9 cellular contexts compared by ENCODE assay signal in the genomic region with DNA sequence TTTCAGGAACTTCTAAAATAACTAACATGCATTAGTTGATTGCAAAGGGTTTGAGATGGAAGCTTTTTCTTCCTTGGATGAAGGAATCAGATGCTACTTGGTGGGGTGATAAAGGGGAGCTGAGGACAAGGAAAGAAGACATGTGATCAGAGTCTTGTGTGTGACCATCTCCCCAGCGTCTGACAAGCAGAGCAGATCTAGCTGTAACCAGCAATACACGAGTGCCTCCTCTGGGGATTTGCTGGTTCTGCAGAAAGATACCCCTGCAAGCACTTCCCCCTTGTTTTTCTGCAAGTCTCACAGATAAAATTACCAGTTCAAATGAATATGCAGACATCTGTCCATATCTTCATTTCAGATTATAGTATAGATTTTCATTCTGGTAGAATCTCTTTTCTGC. TPM values are rescaled to one million over a fixed set of nuclear protein-coding genes. Genes with fewer than 3 reads are reported as not detected.
A peak's percentile ranks its signal among the peaks of the same experiment; 100 is the strongest.
DNase-seq lines count a peak whose midpoint lies in the region; ATAC-seq and TF ChIP-seq lines count a peak whose summit lies in the region.
"Had no signal": no experiment of that assay in that cellular context is flagged by ENCODE, and none has a peak within 500 bp of the region (broad histone marks: within the 10 kb centered on the region; RNA-seq: fewer than 3 reads in every experiment).

No MANE protein-coding gene starts in this region.

- H3K27me3 Mint-ChIP-seq in Calu3 (ENCODE audit: unreplicated experiment), result no peaks in the 10 kb centered on the region

- TF ChIP-seq CTCF in Calu3 (IDR thresholded peaks at IDR 0.05; ENCODE audit: unreplicated experiment), result peak; percentile 60
- TF ChIP-seq CTCF in epithelial cell of proximal tubule (conservative IDR thresholded peaks at IDR 0.05; ENCODE audit: low read depth, low read length), result peak; percentile 55
- peak; percentile 20 for TF ChIP-seq CTCF in upper lobe of right lung (IDR thresholded peaks at IDR 0.05)

- intact Hi-C loops in Calu3 (cut with micrococcal nuclease; ENCODE audit: unreplicated experiment), result loop anchor here (2.0 kb wide), 1 partner anchor 29 kb away; no protein-coding TSS in a partner anchor
- intact Hi-C loops in upper lobe of right lung (cut with DNase I), result no loop called here

- no peak overlapping the region for H3K27ac Mint-ChIP-seq in Calu3 (ENCODE audit: unreplicated experiment)
- H3K27ac Mint-ChIP-seq: activated B cell treated with CpG ODN at 0.5 μM for 24 hours had no signal

- BruUV-seq in Calu3 (replicated peaks; lab: Mats Ljungman, UMichigan), result no TSS peak

- H3K36me3 ChIP-seq in upper lobe of right lung, result no peaks in the 10 kb centered on the region

- DNase-seq in Calu3 (peak; percentile 50), NCI-H774 (lab: John Stamatoyannopoulos, UW) (peak; percentile 71), epithelial cell of proximal tubule (ENCODE audit: low read depth) (peak; percentile 3), upper lobe of right lung (no peak), DMS153 (lab: John Stamatoyannopoulos, UW) (no peak)
- no peak for DNase-seq in activated effector memory CD4-positive, alpha-beta T cell treated with Interleukin-2 at 50 U/mL for 16 hours
- DNase-seq: activated B cell treated with CpG ODN at 0.5 μM for 24 hours had no signal

- no peaks in the 10 kb centered on the region for H3K9me3 ChIP-seq in upper lobe of right lung

- ATAC-seq in HG03520 (IDR thresholded peaks at IDR 0.05; ENCODE audit: unreplicated experiment) (peak; percentile 72), upper lobe of right lung (no peak), HG03521 (IDR thresholded peaks at IDR 0.05; ENCODE audit: unreplicated experiment) (no peak)

- no peaks in the 10 kb centered on the region for H3K4me1 ChIP-seq in upper lobe of right lung

- no peak overlapping the region for H3K27ac ChIP-seq in upper lobe of right lung

- peaks cover 4% of the 10 kb centered on the region for H3K9me3 Mint-ChIP-seq in Calu3 (ENCODE audit: low read depth, unreplicated experiment)
- H3K9me3 Mint-ChIP-seq: activated B cell treated with CpG ODN at 0.5 μM for 24 hours had no signal

- H3K4me3 Mint-ChIP-seq in Calu3 (ENCODE audit: low read depth, unreplicated experiment), result no peak overlapping the region
- H3K4me3 Mint-ChIP-seq: activated B cell treated with CpG ODN at 0.5 μM for 24 hours had no signal

- peaks cover 29% of the 10 kb centered on the region for H3K27me3 ChIP-seq in upper lobe of right lung

- peaks cover 18% of the 10 kb centered on the region for H3K4me1 Mint-ChIP-seq in Calu3 (ENCODE audit: low read depth, unreplicated experiment)
- H3K4me1 Mint-ChIP-seq: activated B cell treated with CpG ODN at 0.5 μM for 24 hours had no signal

- H3K4me3 ChIP-seq in epithelial cell of proximal tubule (ENCODE audit: low read depth, low read length) (no peak overlapping the region), upper lobe of right lung (no peak overlapping the region)

- CTCF ChIA-PET in Calu3 (lab: Charles Lee), result interaction anchor here (1.7 kb wide), 1 partner anchor 28 kb away, joined by 6 read pairs; no protein-coding TSS in a partner anchor

- no peaks in the 10 kb centered on the region for H3K36me3 Mint-ChIP-seq in Calu3 (ENCODE audit: insufficient read depth, unreplicated experiment)

RNA-seq across cellular contexts. Expression of gene CDH7, which starts 2.7 kb away (rescaled TPM):
- total RNA-seq in Calu3 (2022) (not detected in 2 replicates), epithelial cell of proximal tubule (not detected in 2 replicates), upper lobe of right lung (not detected)
- total RNA-seq: activated B cell treated with CpG ODN at 0.5 μM for 24 hours had no signal

Comparison
In these comparisons a context has a peak if more than half of its experiments do, and no peak if none do; other contexts are left out.
1. DNase-seq: peak in Calu3 (single experiment), NCI-H774 (single experiment) and epithelial cell of proximal tubule (single experiment); none in upper lobe of right lung (single experiment), DMS153 (single experiment) and activated effector memory CD4-positive, alpha-beta T cell treated with Interleukin-2 at 50 U/mL for 16 hours (single experiment).
2. Peak in every context shown above with its lines, with median percentiles within 50 percentile points of each other: CTCF ChIP-seq.